In genomic region chr7:88670536-88670935, GRCh38 we compare ENCODE assay signal across 26 cellular contexts.
DNase-seq lines count a peak whose midpoint lies in the region; ATAC-seq, FAIRE-seq and TF ChIP-seq lines count a peak whose summit lies in the region.
"Had no signal": no experiment of that assay in that cellular context is flagged by ENCODE, and none has a peak within 500 bp of the region (broad histone marks: within the 10 kb centered on the region; RNA-seq: fewer than 3 reads in every experiment).

No MANE protein-coding gene starts in this region.

- peak; percentile 30 for ATAC-seq in GM19351 (IDR thresholded peaks at IDR 0.05; ENCODE audit: unreplicated experiment)
- ATAC-seq in HG02678 (IDR thresholded peaks at IDR 0.05; ENCODE audit: unreplicated experiment), result peak; percentile 31
- ATAC-seq in HG03565 (IDR thresholded peaks at IDR 0.05; ENCODE audit: unreplicated experiment), result peak; percentile 35
- no peak for ATAC-seq in HG03025 (IDR thresholded peaks at IDR 0.05; ENCODE audit: low FRiP score, unreplicated experiment)
- ATAC-seq: Panc1, SK-N-SH treated with all-trans-retinoic acid at 6 μM for 48 hours, T-cell had no signal

- H3F3A ChIP-seq in MM.1S (ENCODE audit: insufficient read depth, low read length), result no peaks in the 10 kb centered on the region

- intact Hi-C loops in cardiac septum (cut with DNase I), result no loop called here

- POLR2A ChIA-PET in HEK293T (lab: Yijun Ruan, JAX), result no interaction called here

- TF ChIP-seq CTCF in MM.1S (IDR thresholded peaks at IDR 0.05; ENCODE audit: low read length), result no peak

- no peaks in the 10 kb centered on the region for H4K20me1 ChIP-seq in MM.1S (ENCODE audit: insufficient read depth, low read length)
- H4K20me1 ChIP-seq: BLaER1 treated with 17β-estradiol and CSF1 and Interleukin-3, amounts not matched to agents 10 nM and 100 nM had no signal

- TF ChIP-seq POLR2A in GM12892 (IDR thresholded peaks at IDR 0.05; ENCODE audit: low read depth, low read length), result no peak

- no peak overlapping the region for H2AFZ ChIP-seq in MM.1S (ENCODE audit: low read length)

- no peak overlapping the region for H3K27ac ChIP-seq in MM.1S (ENCODE audit: low read length)
- H3K27ac ChIP-seq: 22Rv1; BLaER1 treated with 17β-estradiol and CSF1 and Interleukin-3, amounts not matched to agents 10 nM and 100 nM had no signal

- H3K79me2 ChIP-seq in MM.1S (ENCODE audit: low read length), result no peaks in the 10 kb centered on the region

- CTCF ChIA-PET in HEK293T (lab: Yijun Ruan, JAX), result no interaction called here

- H3K4me1 ChIP-seq in MM.1S (ENCODE audit: low read length), result no peaks in the 10 kb centered on the region
- H3K4me1 ChIP-seq: BLaER1 treated with 17β-estradiol and CSF1 and Interleukin-3, amounts not matched to agents 10 nM and 100 nM; Caco-2 had no signal

- DNase-seq in GM12892 (ENCODE audit: insufficient read length) (no peak), HEK293T (ENCODE audit: extremely low spot score) (no peak), MM.1S (no peak), cardiac septum (ENCODE audit: low spot score) (no peak)
- DNase-seq: ACHN; Caco-2; CD4-positive, alpha-beta memory T cell; DMS 273 treated with DMSO at 0.1 percent for 48 hours; DMS79 treated with DMSO at 0.1 percent for 48 hours; H7; HFFc6; KBM-7; NCI-H146; NCI-H2029; NCI-H2227 treated with DMSO at 0.1 percent for 48 hours; NCI-H510A treated with DMSO at 0.1 percent for 48 hours; NCI-H748 treated with DMSO at 0.1 percent for 48 hours; T-cell had no signal

- no peaks in the 10 kb centered on the region for H3K9me2 ChIP-seq in MM.1S (replicated peaks; ENCODE audit: insufficient read depth, low read length)

- H3K27me3 ChIP-seq in MM.1S (replicated peaks; ENCODE audit: insufficient read depth, low read length), result no peaks in the 10 kb centered on the region
- H3K27me3 ChIP-seq: BLaER1 treated with 17β-estradiol and CSF1 and Interleukin-3, amounts not matched to agents 10 nM and 100 nM had no signal

- no peak overlapping the region for H3K4me3 ChIP-seq in MM.1S (ENCODE audit: low read length)
- H3K4me3 ChIP-seq: BLaER1 treated with 17β-estradiol and CSF1 and Interleukin-3, amounts not matched to agents 10 nM and 100 nM had no signal

- no peak overlapping the region for H3K4me2 ChIP-seq in MM.1S (ENCODE audit: low read depth, low read length)
- H3K4me2 ChIP-seq: BLaER1 treated with 17β-estradiol and CSF1 and Interleukin-3, amounts not matched to agents 10 nM and 100 nM had no signal

- H3K9ac ChIP-seq in MM.1S (ENCODE audit: low read length), result no peak overlapping the region
- H3K9ac ChIP-seq: BLaER1 treated with 17β-estradiol and CSF1 and Interleukin-3, amounts not matched to agents 10 nM and 100 nM had no signal

- peak; percentile 40 for FAIRE-seq in GM12892 (lab: Jason Lieb, UNC)

- no peaks in the 10 kb centered on the region for H3K9me3 ChIP-seq in MM.1S (replicated peaks; ENCODE audit: insufficient read depth, low read length)
- H3K9me3 ChIP-seq: BLaER1 treated with 17β-estradiol and CSF1 and Interleukin-3, amounts not matched to agents 10 nM and 100 nM; Caco-2 had no signal

- no peaks in the 10 kb centered on the region for H3K36me3 ChIP-seq in MM.1S (replicated peaks; ENCODE audit: insufficient read depth, low read length)
- H3K36me3 ChIP-seq: BLaER1 treated with 17β-estradiol and CSF1 and Interleukin-3, amounts not matched to agents 10 nM and 100 nM had no signal

TF ChIP-seq in HEK293T, 16 proteins besides CTCF, POLR2A, EP300 and RAD21:
- TF ChIP-seq SP1 (IDR thresholded peaks at IDR 0.05) (no peak), HDGF (IDR thresholded peaks at IDR 0.05; ENCODE audit: borderline replicate concordance) (no peak), NFRKB (IDR thresholded peaks at IDR 0.05) (no peak), ZNF384 (IDR thresholded peaks at IDR 0.05) (no peak), LEF1 (IDR thresholded peaks at IDR 0.05; ENCODE audit: borderline replicate concordance) (no peak), FOXM1 (IDR thresholded peaks at IDR 0.05; ENCODE audit: borderline replicate concordance) (no peak), BHLHE40 (IDR thresholded peaks at IDR 0.05; ENCODE audit: borderline replicate concordance) (no peak), L3MBTL2 (conservative IDR thresholded peaks at IDR 0.05) (no peak), FOXK2 (IDR thresholded peaks at IDR 0.05) (no peak)
